Comparison of ENCODE assay signal across 9 cellular contexts in the genomic region with DNA sequence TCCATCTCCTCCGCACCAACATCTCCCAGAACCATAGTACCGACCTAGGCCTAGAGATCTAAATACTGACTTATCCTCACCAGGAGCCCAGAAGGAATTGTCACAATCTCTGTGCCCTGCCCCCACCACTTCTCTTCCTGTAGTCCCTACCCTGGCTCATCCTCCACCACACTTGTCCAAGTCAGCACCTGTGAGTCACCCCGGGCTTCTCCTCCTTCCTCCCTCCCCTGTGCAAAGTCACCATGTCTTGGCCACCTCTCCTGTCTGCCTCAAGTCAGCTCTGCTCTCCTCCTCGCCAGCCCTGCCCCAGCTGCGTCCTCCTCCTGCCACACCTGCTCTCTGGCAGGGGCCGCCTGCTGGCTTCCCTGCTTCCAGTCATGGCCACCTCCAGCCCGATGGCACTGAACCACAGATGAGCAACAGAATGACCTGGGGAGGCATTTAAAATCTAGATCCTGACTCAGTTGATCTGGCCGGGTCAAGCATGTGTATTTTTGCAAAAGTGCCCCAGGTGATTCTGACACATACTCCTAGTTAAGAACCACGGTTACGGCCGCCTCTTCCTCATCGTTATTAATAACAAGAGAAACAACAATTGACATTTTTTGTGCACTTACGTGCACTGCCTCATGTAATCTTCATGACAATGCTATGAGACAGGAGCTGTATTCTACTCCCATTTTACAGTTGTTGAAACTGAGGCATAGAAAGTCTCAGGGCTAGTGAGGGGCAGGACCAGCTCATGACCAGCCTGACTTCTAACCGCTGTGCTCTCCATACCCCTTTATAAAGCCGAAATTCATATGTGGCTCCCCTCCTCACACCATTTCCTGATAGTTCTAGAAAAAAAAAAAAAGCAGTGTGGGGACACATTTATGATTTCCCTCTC. TPM values are rescaled to one million over a fixed set of nuclear protein-coding genes. Genes with fewer than 3 reads are reported as not detected.
DNase-seq lines count a peak whose midpoint lies in the region; ATAC-seq, FAIRE-seq and TF ChIP-seq lines count a peak whose summit lies in the region.
"Had no signal": no experiment of that assay in that cellular context is flagged by ENCODE, and none has a peak within 500 bp of the region (broad histone marks: within the 10 kb centered on the region; RNA-seq: fewer than 3 reads in every experiment).

No MANE protein-coding gene starts in this region.

- H3K27ac ChIP-seq in astrocyte (ENCODE audit: low read depth, low read length) (no peak overlapping the region), mesenchymal stem cell (ENCODE audit: low read length, poor library complexity, severe bottlenecking) (no peak overlapping the region)
- H3K27ac ChIP-seq: cardiac muscle cell had no signal

- H2BK12ac ChIP-seq in mesenchymal stem cell (ENCODE audit: low read length in 2 of 2), result no peak overlapping the region

- no peak overlapping the region for H3K27ac Mint-ChIP-seq in astrocyte (ENCODE audit: unreplicated experiment)

- H3K4me3 Mint-ChIP-seq in astrocyte (ENCODE audit: unreplicated experiment), result no peak overlapping the region

- H3K14ac ChIP-seq in mesenchymal stem cell (ENCODE audit: low read length in 2 of 2), result peak overlapping the region in 1 of 2 experiments; percentile 35

- peaks cover 5% of the 10 kb centered on the region for H3K4me1 ChIP-seq in astrocyte (ENCODE audit: insufficient read depth, low read length)
- H3K4me1 ChIP-seq in mesenchymal stem cell (ENCODE audit: control insufficient read depth, insufficient read depth, low read depth, low read length), result peaks cover 5% of the 10 kb centered on the region

- TF ChIP-seq CTCF in astrocyte (IDR thresholded peaks at IDR 0.05; ENCODE audit: insufficient read depth, low read depth, low read length), result no peak

- H3K27me3 ChIP-seq in astrocyte (ENCODE audit: insufficient read depth, low read length) (no peaks in the 10 kb centered on the region), mesenchymal stem cell (ENCODE audit: control insufficient read depth in 1 of 2, insufficient read depth in 1 of 2, low read length in 2 of 2) (no peaks in the 10 kb centered on the region)
- H3K27me3 ChIP-seq: cardiac muscle cell had no signal

- no peaks in the 10 kb centered on the region for H3K9me3 Mint-ChIP-seq in astrocyte (ENCODE audit: unreplicated experiment)

- WGBS in mesenchymal stem cell, result 90% methylated on average over 13 of the region's 15 CpGs

- DNase-seq in AML-193 (lab: John Stamatoyannopoulos, UW) (peak; percentile 8 to 11), HT1080 (ENCODE audit: low read depth) (peak; percentile 89), astrocyte (ENCODE audit: low read depth) (peak; percentile 31), mesenchymal stem cell (peak; percentile 28), DMS153 (lab: John Stamatoyannopoulos, UW) (no peak)

- no peaks in the 10 kb centered on the region for H3K9me3 ChIP-seq in astrocyte (ENCODE audit: insufficient read depth, low read depth, low read length)
- H3K9me3 ChIP-seq in mesenchymal stem cell (ENCODE audit: control insufficient read depth, low read length), result no peaks in the 10 kb centered on the region

- FAIRE-seq in astrocyte (lab: Jason Lieb, UNC), result no peak

- H4K8ac ChIP-seq in mesenchymal stem cell (ENCODE audit: low read length), result no peak overlapping the region

- no peaks in the 10 kb centered on the region for H3K27me3 Mint-ChIP-seq in astrocyte (ENCODE audit: low read depth, unreplicated experiment)

- no peaks in the 10 kb centered on the region for H3K36me3 ChIP-seq in astrocyte (ENCODE audit: insufficient read depth, low read length)
- H3K36me3 ChIP-seq in mesenchymal stem cell (ENCODE audit: control insufficient read depth in 1 of 2, insufficient read depth in 2 of 2, low read depth in 1 of 2, low read length in 2 of 2), result peaks cover 11 to 12% of the 10 kb centered on the region in 2 experiments
- H3K36me3 ChIP-seq: cardiac muscle cell had no signal

- peaks cover 7% of the 10 kb centered on the region for H3K36me3 Mint-ChIP-seq in astrocyte (ENCODE audit: low read depth, unreplicated experiment)

- H2AK5ac ChIP-seq in mesenchymal stem cell (ENCODE audit: low read length, severe bottlenecking), result no peak overlapping the region

- ATAC-seq in GM19023 (IDR thresholded peaks at IDR 0.05; ENCODE audit: unreplicated experiment) (no peak), GM21390 (IDR thresholded peaks at IDR 0.05; ENCODE audit: unreplicated experiment) (no peak), HG03097 (IDR thresholded peaks at IDR 0.05; ENCODE audit: low FRiP score, unreplicated experiment) (no peak)

- H3K9ac ChIP-seq in astrocyte (ENCODE audit: low read length), result no peak overlapping the region
- no peak overlapping the region for H3K9ac ChIP-seq in mesenchymal stem cell (ENCODE audit: low read length)

- H3K4me3 ChIP-seq in astrocyte (ENCODE audit: insufficient read depth, low read depth, low read length), result no peak overlapping the region
- H3K4me3 ChIP-seq in mesenchymal stem cell (ENCODE audit: insufficient read depth in 1 of 2, low read depth in 1 of 2, low read length in 2 of 2), result no peak overlapping the region
- H3K4me3 ChIP-seq: cardiac muscle cell had no signal

- peak overlapping the region; percentile 57 for H2AFZ ChIP-seq in astrocyte (ENCODE audit: low read depth, low read length)
- H2AFZ ChIP-seq in mesenchymal stem cell (ENCODE audit: low read depth, low read length), result no peak overlapping the region

- H3K4me1 Mint-ChIP-seq in astrocyte (ENCODE audit: low read depth, unreplicated experiment), result peaks cover 16% of the 10 kb centered on the region

- H4K91ac ChIP-seq in mesenchymal stem cell (ENCODE audit: low read length), result no peak overlapping the region

- H4K20me1 ChIP-seq in astrocyte (ENCODE audit: insufficient read depth, low read length), result no peaks in the 10 kb centered on the region

- no peak overlapping the region for H3K23ac ChIP-seq in mesenchymal stem cell (ENCODE audit: low read length in 2 of 2)

- H3K4me2 ChIP-seq in astrocyte (ENCODE audit: low read length) (no peak overlapping the region), mesenchymal stem cell (ENCODE audit: low read length, poor library complexity, severe bottlenecking) (no peak overlapping the region)

- no peaks in the 10 kb centered on the region for H3K79me1 ChIP-seq in mesenchymal stem cell (replicated peaks; ENCODE audit: low read length, poor library complexity, severe bottlenecking)

- no peak overlapping the region for H2BK120ac ChIP-seq in mesenchymal stem cell (ENCODE audit: low read depth, low read length)

- H3K4ac ChIP-seq in mesenchymal stem cell (ENCODE audit: low read depth in 1 of 2, low read length in 2 of 2), result no peak overlapping the region

- H2BK15ac ChIP-seq in mesenchymal stem cell (ENCODE audit: low read depth, poor library complexity, severe bottlenecking), result no peak overlapping the region

- no peaks in the 10 kb centered on the region for H3K79me2 ChIP-seq in astrocyte (ENCODE audit: insufficient read depth, low read length)

- no peak overlapping the region for H2BK5ac ChIP-seq in mesenchymal stem cell (ENCODE audit: low read depth, low read length, poor library complexity, severe bottlenecking)

- H3K18ac ChIP-seq in mesenchymal stem cell (ENCODE audit: low read depth in 1 of 2, low read length in 2 of 2), result no peak overlapping the region

RNA-seq across cellular contexts. Expression of a gene that starts 36.1 kb away (rescaled TPM):
- total RNA-seq in HT1080 (2014; rRNA removed; shearing (Covaris generic)), result 0.35 and 0.47 TPM in 2 replicates
- polyA plus RNA-seq in HT1080 (2015; cell fraction: cytosol; rRNA removed), result 0.17 and 0.36 TPM in 2 replicates
- 0.10 and 0.23 TPM in 2 replicates for polyA plus RNA-seq in HT1080 (2015; cell fraction: nucleus; rRNA removed)
- total RNA-seq in astrocyte, result 0.23 and 0.26 TPM in 2 replicates
- polyA plus RNA-seq in mesenchymal stem cell (2013, experiment 1 of 2), result 0.08 TPM
- polyA plus RNA-seq in mesenchymal stem cell (2013, experiment 2 of 2), result 0.15 TPM
